ENCODE assay signal across 26 cellular contexts in the genomic region with DNA sequence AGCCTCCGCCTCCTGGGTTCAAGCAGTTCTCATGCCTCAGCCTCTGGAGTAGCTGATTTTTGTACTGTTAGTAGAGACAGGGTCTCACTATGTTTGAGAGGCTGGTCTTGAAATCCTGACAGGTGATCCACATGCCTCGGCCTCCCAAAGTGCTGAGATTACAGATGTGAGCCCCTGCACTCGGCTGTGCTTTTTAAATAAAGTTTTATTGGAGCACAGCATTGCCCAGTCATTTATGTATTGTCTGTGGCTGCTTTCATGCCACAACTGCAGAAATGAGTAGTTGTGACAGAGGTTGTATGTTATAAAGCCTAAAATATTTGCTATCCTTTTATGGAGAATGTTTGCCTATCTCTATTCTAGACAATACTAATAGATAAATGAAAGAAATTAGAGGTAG.
"Had no signal": no experiment of that assay in that cellular context is flagged by ENCODE, and none has a peak within 500 bp of the region (broad histone marks: within the 10 kb centered on the region; RNA-seq: fewer than 3 reads in every experiment).

No MANE protein-coding gene starts in this region.

- DNase-seq: dermis blood vessel endothelial cell; effector memory CD4-positive, alpha-beta T cell; foreskin keratinocyte; heart left ventricle; kidney; natural killer cell; occipital lobe; ovary; posterior cingulate gyrus; psoas muscle; right cardiac atrium; stimulated activated CD4-positive, alpha-beta T cell treated with anti-CD3 and anti-CD28 coated beads, Interleukin-15, amount 100 ng/mL, for 24 hours; stimulated activated CD4-positive, alpha-beta T cell treated with anti-CD3 and anti-CD28 coated beads, Interleukin-2, amount 100 ng/mL, for 48 hours; stimulated activated naive CD4-positive, alpha-beta T cell; stimulated activated naive CD8-positive, alpha-beta T cell treated with anti-CD3 and anti-CD28 coated beads, Interleukin-15, amount 100 ng/mL, for 72 hours; transverse colon had no signal

- H3K27ac Mint-ChIP-seq: memory B cell; natural killer cell; stimulated activated naive CD8-positive, alpha-beta T cell treated with anti-CD3 and anti-CD28 coated beads, Interleukin-15, amount 100 ng/mL, for 72 hours had no signal

- ATAC-seq: foreskin keratinocyte; gastroesophageal sphincter; heart left ventricle; left lobe of liver; natural killer cell; psoas muscle; right cardiac atrium; stimulated activated naive CD8-positive, alpha-beta T cell treated with anti-CD3 and anti-CD28 coated beads, Interleukin-15, amount 100 ng/mL, for 72 hours had no signal

- H3K4me3 ChIP-seq: esophagus muscularis mucosa, gastroesophageal sphincter, heart left ventricle, hepatocyte, lung, ovary, psoas muscle, skin epidermis, suprapubic skin, transverse colon, vagina had no signal

- H3K27me3 ChIP-seq: esophagus muscularis mucosa, foreskin keratinocyte, gastroesophageal sphincter, heart left ventricle, hepatocyte, suprapubic skin, transverse colon, vagina had no signal

- H2AFZ ChIP-seq: hepatocyte had no signal

- H3K4me1 ChIP-seq: psoas muscle had no signal

- H3K4me3 Mint-ChIP-seq: memory B cell; natural killer cell; stimulated activated naive CD8-positive, alpha-beta T cell treated with anti-CD3 and anti-CD28 coated beads, Interleukin-15, amount 100 ng/mL, for 72 hours had no signal

- FAIRE-seq: endothelial cell of umbilical vein, kidney had no signal

- H3K27ac ChIP-seq: esophagus muscularis mucosa, foreskin keratinocyte, gastroesophageal sphincter, heart left ventricle, hepatocyte, ovary, psoas muscle, skin epidermis, suprapubic skin, transverse colon, vagina had no signal

- H3K9me3 ChIP-seq: gastroesophageal sphincter, ovary, suprapubic skin, vagina had no signal

- H3K36me3 ChIP-seq: esophagus muscularis mucosa, gastroesophageal sphincter, heart left ventricle, ovary, suprapubic skin, transverse colon, vagina had no signal

- H3K4me2 ChIP-seq: hepatocyte had no signal

- H3K27me3 Mint-ChIP-seq: memory B cell; stimulated activated naive CD8-positive, alpha-beta T cell treated with anti-CD3 and anti-CD28 coated beads, Interleukin-15, amount 100 ng/mL, for 72 hours had no signal
